Comparison of ENCODE assay signal across 1 cellular context in the genomic region with DNA sequence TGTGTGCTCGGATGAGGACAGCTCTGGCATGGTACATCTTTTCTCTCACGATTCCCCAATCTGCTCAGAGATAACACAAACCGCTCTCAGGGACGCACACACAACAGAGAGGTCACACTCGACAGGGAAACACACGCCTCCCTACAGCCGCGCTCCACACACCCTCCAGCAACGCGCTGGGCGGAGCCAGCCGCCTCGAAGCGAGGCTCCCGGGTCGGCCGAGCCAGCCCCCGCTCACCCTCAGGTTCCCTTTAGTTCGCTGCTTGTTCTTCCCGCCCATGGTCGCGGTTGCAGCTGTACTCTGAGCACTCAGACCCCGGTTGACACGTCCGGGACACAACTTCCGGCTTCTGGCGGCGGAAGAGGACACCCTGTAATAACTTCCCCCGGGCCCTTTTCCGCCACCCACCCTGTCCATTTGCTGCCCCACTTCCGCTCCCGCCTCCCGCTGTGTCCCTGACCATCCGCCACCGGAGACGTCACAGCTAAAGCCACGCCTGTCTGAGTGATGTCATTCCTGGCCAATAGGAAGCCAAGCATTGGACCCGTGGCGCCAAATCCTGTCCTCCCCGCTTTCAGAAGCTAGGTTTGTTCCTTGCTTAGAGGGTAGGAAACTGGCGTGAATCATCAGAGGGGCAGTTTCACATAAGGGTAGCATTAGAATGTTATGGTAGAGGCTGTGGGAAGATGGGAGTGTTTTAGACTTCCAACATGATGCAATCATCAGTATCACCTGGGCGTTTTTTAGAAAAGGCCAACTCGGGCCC.
TF ChIP-seq lines count a peak whose summit lies in the region.

A gene with protein sequence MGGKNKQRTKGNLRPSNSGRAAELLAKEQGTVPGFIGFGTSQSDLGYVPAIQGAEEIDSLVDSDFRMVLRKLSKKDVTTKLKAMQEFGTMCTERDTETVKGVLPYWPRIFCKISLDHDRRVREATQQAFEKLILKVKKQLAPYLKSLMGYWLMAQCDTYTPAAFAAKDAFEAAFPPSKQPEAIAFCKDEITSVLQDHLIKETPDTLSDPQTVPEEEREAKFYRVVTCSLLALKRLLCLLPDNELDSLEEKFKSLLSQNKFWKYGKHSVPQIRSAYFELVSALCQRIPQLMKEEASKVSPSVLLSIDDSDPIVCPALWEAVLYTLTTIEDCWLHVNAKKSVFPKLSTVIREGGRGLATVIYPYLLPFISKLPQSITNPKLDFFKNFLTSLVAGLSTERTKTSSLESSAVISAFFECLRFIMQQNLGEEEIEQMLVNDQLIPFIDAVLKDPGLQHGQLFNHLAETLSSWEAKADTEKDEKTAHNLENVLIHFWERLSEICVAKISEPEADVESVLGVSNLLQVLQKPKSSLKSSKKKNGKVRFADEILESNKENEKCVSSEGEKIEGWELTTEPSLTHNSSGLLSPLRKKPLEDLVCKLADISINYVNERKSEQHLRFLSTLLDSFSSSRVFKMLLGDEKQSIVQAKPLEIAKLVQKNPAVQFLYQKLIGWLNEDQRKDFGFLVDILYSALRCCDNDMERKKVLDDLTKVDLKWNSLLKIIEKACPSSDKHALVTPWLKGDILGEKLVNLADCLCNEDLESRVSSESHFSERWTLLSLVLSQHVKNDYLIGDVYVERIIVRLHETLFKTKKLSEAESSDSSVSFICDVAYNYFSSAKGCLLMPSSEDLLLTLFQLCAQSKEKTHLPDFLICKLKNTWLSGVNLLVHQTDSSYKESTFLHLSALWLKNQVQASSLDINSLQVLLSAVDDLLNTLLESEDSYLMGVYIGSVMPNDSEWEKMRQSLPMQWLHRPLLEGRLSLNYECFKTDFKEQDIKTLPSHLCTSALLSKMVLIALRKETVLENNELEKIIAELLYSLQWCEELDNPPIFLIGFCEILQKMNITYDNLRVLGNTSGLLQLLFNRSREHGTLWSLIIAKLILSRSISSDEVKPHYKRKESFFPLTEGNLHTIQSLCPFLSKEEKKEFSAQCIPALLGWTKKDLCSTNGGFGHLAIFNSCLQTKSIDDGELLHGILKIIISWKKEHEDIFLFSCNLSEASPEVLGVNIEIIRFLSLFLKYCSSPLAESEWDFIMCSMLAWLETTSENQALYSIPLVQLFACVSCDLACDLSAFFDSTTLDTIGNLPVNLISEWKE (N-terminal part only) (minus strand): TSS at position 352 of the 767 bp plus-strand sequence. CDS start 72 bp downstream, at position 280.

TF ChIP-seq in HepG2, 621 proteins besides CTCF, POLR2A, EP300 and RAD21 (continued from another document and continues in another):
- TF ChIP-seq, protein P1, sequence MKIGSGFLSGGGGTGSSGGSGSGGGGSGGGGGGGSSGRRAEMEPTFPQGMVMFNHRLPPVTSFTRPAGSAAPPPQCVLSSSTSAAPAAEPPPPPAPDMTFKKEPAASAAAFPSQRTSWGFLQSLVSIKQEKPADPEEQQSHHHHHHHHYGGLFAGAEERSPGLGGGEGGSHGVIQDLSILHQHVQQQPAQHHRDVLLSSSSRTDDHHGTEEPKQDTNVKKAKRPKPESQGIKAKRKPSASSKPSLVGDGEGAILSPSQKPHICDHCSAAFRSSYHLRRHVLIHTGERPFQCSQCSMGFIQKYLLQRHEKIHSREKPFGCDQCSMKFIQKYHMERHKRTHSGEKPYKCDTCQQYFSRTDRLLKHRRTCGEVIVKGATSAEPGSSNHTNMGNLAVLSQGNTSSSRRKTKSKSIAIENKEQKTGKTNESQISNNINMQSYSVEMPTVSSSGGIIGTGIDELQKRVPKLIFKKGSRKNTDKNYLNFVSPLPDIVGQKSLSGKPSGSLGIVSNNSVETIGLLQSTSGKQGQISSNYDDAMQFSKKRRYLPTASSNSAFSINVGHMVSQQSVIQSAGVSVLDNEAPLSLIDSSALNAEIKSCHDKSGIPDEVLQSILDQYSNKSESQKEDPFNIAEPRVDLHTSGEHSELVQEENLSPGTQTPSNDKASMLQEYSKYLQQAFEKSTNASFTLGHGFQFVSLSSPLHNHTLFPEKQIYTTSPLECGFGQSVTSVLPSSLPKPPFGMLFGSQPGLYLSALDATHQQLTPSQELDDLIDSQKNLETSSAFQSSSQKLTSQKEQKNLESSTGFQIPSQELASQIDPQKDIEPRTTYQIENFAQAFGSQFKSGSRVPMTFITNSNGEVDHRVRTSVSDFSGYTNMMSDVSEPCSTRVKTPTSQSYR (CRISPR knock-in tag; IDR thresholded peaks at IDR 0.05; ENCODE audit: borderline replicate concordance) = no peak
- TF ChIP-seq ZNF484 (CRISPR knock-in tag; IDR thresholded peaks at IDR 0.05; ENCODE audit: borderline replicate concordance, low read depth) (no peak), POGZ (CRISPR knock-in tag; IDR thresholded peaks at IDR 0.05) (peak; percentile 76), HNRNPL (IDR thresholded peaks at IDR 0.05; ENCODE audit: low read depth, low read length) (no peak), ATF7-NPFF (CRISPR knock-in tag; IDR thresholded peaks at IDR 0.05; ENCODE audit: low read depth) (peak; percentile 85; the same call in 1 of the 2 replicates), HOXA5 (CRISPR knock-in tag; IDR thresholded peaks at IDR 0.05) (0 out of 2 replicates have a peak, but pooled peaks have one; percentile 27), ZNF577 (CRISPR knock-in tag; IDR thresholded peaks at IDR 0.05; ENCODE audit: borderline replicate concordance, low read depth) (no peak), ZBTB3 (CRISPR knock-in tag; IDR thresholded peaks at IDR 0.05; ENCODE audit: borderline replicate concordance, low read depth) (no peak), CAMTA2 (CRISPR knock-in tag; IDR thresholded peaks at IDR 0.05; ENCODE audit: borderline replicate concordance) (no peak), DR1 (CRISPR knock-in tag; IDR thresholded peaks at IDR 0.05) (0 out of 2 replicates have a peak, but pooled peaks have one; percentile 34), HOXA9 (CRISPR knock-in tag; IDR thresholded peaks at IDR 0.05; ENCODE audit: borderline replicate concordance) (0 out of 2 replicates have a peak, but pooled peaks have one; percentile 23), HNRNPK (IDR thresholded peaks at IDR 0.05; ENCODE audit: low read depth, low read length, poor library complexity, severe bottlenecking) (peak; percentile 40), TSC22D2 (CRISPR knock-in tag; IDR thresholded peaks at IDR 0.05; ENCODE audit: borderline replicate concordance) (no peak; the same call in 1 of the 2 replicates), CCAR2 (optimal IDR thresholded peaks at IDR 0.05; ENCODE audit: low read depth, low read length) (no peak), ZNF839 (CRISPR knock-in tag; IDR thresholded peaks at IDR 0.05; ENCODE audit: borderline replicate concordance) (peak; percentile 67; the same call in 1 of the 2 replicates), ZNF572 (CRISPR knock-in tag; IDR thresholded peaks at IDR 0.05) (no peak), NFE2L1 (CRISPR knock-in tag; IDR thresholded peaks at IDR 0.05; ENCODE audit: borderline replicate concordance) (no peak), SOX5 (CRISPR knock-in tag; IDR thresholded peaks at IDR 0.05; ENCODE audit: borderline replicate concordance) (no peak), ZNF777 (CRISPR knock-in tag; IDR thresholded peaks at IDR 0.05) (peak; percentile 61; the same call in 1 of the 2 replicates), GABPB1 (CRISPR knock-in tag; IDR thresholded peaks at IDR 0.05) (peak; percentile 99), PLRG1 (conservative IDR thresholded peaks at IDR 0.05) (no peak), XRCC5 (optimal IDR thresholded peaks at IDR 0.05; ENCODE audit: low read length) (peak; percentile 94), IKZF1 (IDR thresholded peaks at IDR 0.05) (no peak), REL (CRISPR knock-in tag; conservative IDR thresholded peaks at IDR 0.05) (0 out of 2 replicates have a peak, but pooled peaks have one; percentile 56), CBX5 (CRISPR knock-in tag; IDR thresholded peaks at IDR 0.05; ENCODE audit: borderline replicate concordance) (peak; percentile 31; the same call in 1 of the 2 replicates), SMAD9 (CRISPR knock-in tag; IDR thresholded peaks at IDR 0.05) (no peak)
- TF ChIP-seq, protein P2, sequence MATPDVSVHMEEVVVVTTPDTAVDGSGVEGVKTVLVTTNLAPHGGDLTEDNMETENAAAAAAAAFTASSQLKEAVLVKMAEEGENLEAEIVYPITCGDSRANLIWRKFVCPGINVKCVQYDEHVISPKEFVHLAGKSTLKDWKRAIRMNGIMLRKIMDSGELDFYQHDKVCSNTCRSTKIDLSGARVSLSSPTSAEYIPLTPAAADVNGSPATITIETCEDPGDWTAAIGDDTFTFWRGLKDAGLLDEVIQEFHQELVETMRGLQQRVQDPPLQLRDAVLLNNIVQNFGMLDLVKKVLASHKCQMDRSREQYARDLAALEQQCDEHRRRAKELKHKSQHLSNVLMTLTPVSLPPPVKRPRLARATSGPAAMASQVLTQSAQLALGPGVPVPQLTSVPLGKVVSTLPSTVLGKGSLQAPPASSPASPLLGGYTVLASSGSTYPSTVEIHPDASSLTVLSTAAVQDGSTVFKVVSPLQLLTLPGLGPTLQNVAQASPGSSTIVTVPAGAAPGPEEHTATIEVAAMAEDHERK (CRISPR knock-in tag; IDR thresholded peaks at IDR 0.05; ENCODE audit: low read depth) = no peak
- TF ChIP-seq, protein P3, sequence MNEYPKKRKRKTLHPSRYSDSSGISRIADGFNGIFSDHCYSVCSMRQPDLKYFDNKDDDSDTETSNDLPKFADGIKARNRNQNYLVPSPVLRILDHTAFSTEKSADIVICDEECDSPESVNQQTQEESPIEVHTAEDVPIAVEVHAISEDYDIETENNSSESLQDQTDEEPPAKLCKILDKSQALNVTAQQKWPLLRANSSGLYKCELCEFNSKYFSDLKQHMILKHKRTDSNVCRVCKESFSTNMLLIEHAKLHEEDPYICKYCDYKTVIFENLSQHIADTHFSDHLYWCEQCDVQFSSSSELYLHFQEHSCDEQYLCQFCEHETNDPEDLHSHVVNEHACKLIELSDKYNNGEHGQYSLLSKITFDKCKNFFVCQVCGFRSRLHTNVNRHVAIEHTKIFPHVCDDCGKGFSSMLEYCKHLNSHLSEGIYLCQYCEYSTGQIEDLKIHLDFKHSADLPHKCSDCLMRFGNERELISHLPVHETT (CRISPR knock-in tag; conservative IDR thresholded peaks at IDR 0.05) = peak; percentile 49; the same call in 1 of the 2 replicates
- TF ChIP-seq, protein P4, sequence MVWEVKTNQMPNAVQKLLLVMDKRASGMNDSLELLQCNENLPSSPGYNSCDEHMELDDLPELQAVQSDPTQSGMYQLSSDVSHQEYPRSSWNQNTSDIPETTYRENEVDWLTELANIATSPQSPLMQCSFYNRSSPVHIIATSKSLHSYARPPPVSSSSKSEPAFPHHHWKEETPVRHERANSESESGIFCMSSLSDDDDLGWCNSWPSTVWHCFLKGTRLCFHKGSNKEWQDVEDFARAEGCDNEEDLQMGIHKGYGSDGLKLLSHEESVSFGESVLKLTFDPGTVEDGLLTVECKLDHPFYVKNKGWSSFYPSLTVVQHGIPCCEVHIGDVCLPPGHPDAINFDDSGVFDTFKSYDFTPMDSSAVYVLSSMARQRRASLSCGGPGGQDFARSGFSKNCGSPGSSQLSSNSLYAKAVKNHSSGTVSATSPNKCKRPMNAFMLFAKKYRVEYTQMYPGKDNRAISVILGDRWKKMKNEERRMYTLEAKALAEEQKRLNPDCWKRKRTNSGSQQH (CRISPR knock-in tag; IDR thresholded peaks at IDR 0.05; ENCODE audit: low read depth) = peak; percentile 78; the same call in 1 of the 2 replicates
- TF ChIP-seq, protein P5, sequence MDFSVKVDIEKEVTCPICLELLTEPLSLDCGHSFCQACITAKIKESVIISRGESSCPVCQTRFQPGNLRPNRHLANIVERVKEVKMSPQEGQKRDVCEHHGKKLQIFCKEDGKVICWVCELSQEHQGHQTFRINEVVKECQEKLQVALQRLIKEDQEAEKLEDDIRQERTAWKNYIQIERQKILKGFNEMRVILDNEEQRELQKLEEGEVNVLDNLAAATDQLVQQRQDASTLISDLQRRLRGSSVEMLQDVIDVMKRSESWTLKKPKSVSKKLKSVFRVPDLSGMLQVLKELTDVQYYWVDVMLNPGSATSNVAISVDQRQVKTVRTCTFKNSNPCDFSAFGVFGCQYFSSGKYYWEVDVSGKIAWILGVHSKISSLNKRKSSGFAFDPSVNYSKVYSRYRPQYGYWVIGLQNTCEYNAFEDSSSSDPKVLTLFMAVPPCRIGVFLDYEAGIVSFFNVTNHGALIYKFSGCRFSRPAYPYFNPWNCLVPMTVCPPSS (IDR thresholded peaks at IDR 0.05) = no peak
- TF ChIP-seq, protein P6, sequence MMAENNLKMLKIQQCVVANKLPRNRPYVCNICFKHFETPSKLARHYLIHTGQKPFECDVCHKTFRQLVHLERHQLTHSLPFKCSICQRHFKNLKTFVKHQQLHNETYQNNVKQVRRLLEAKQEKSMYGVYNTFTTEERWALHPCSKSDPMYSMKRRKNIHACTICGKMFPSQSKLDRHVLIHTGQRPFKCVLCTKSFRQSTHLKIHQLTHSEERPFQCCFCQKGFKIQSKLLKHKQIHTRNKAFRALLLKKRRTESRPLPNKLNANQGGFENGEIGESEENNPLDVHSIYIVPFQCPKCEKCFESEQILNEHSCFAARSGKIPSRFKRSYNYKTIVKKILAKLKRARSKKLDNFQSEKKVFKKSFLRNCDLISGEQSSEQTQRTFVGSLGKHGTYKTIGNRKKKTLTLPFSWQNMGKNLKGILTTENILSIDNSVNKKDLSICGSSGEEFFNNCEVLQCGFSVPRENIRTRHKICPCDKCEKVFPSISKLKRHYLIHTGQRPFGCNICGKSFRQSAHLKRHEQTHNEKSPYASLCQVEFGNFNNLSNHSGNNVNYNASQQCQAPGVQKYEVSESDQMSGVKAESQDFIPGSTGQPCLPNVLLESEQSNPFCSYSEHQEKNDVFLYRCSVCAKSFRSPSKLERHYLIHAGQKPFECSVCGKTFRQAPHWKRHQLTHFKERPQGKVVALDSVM (CRISPR knock-in tag; IDR thresholded peaks at IDR 0.05) = peak; percentile 49; the same call in 1 of the 2 replicates
- TF ChIP-seq, protein P7, sequence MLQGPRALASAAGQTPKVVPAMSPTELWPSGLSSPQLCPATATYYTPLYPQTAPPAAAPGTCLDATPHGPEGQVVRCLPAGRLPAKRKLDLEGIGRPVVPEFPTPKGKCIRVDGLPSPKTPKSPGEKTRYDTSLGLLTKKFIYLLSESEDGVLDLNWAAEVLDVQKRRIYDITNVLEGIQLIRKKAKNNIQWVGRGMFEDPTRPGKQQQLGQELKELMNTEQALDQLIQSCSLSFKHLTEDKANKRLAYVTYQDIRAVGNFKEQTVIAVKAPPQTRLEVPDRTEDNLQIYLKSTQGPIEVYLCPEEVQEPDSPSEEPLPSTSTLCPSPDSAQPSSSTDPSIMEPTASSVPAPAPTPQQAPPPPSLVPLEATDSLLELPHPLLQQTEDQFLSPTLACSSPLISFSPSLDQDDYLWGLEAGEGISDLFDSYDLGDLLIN (CRISPR knock-in tag; IDR thresholded peaks at IDR 0.05; ENCODE audit: borderline replicate concordance) = peak; percentile 88; the same call in 1 of the 2 replicates
- TF ChIP-seq, protein P8, sequence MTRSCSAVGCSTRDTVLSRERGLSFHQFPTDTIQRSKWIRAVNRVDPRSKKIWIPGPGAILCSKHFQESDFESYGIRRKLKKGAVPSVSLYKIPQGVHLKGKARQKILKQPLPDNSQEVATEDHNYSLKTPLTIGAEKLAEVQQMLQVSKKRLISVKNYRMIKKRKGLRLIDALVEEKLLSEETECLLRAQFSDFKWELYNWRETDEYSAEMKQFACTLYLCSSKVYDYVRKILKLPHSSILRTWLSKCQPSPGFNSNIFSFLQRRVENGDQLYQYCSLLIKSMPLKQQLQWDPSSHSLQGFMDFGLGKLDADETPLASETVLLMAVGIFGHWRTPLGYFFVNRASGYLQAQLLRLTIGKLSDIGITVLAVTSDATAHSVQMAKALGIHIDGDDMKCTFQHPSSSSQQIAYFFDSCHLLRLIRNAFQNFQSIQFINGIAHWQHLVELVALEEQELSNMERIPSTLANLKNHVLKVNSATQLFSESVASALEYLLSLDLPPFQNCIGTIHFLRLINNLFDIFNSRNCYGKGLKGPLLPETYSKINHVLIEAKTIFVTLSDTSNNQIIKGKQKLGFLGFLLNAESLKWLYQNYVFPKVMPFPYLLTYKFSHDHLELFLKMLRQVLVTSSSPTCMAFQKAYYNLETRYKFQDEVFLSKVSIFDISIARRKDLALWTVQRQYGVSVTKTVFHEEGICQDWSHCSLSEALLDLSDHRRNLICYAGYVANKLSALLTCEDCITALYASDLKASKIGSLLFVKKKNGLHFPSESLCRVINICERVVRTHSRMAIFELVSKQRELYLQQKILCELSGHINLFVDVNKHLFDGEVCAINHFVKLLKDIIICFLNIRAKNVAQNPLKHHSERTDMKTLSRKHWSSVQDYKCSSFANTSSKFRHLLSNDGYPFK (CRISPR knock-in tag; IDR thresholded peaks at IDR 0.05; ENCODE audit: borderline replicate concordance) = peak; percentile 89; the same call in 1 of the 2 replicates
